Comparison of ENCODE assay signal across 1 cellular context in genomic region chr2:46847185-46847710, GRCh38.
A peak's percentile ranks its signal among the peaks of the same experiment; 100 is the strongest.
TF ChIP-seq lines count a peak whose summit lies in the region.

No MANE protein-coding gene starts in this region.

TF ChIP-seq in HepG2, 621 proteins besides CTCF, POLR2A, EP300 and RAD21 (continued from another document and continues in another):
- TF ChIP-seq PRDM15 (CRISPR knock-in tag; IDR thresholded peaks at IDR 0.05) (no peak), ZNF225 (CRISPR knock-in tag; IDR thresholded peaks at IDR 0.05) (no peak), TRIM24 (CRISPR knock-in tag; IDR thresholded peaks at IDR 0.05) (no peak), MYC (CRISPR knock-in tag; IDR thresholded peaks at IDR 0.05; ENCODE audit: borderline replicate concordance) (no peak), ZNF274 (CRISPR knock-in tag; IDR thresholded peaks at IDR 0.05) (no peak), PAF1 (CRISPR knock-in tag; IDR thresholded peaks at IDR 0.05) (no peak), HDAC1 (CRISPR knock-in tag; IDR thresholded peaks at IDR 0.05) (peak; percentile 46; the same call in 1 of the 2 replicates), ZSCAN25 (CRISPR knock-in tag; IDR thresholded peaks at IDR 0.05) (0 out of 2 replicates have a peak, but pooled peaks have one; percentile 43), HNRNPLL (IDR thresholded peaks at IDR 0.05; ENCODE audit: low read depth, low read length, poor library complexity, severe bottlenecking) (no peak), FOSL2 (CRISPR knock-in tag; IDR thresholded peaks at IDR 0.05) (peak; percentile 58), IRF2 (CRISPR knock-in tag; IDR thresholded peaks at IDR 0.05) (0 out of 2 replicates have a peak, but pooled peaks have one; percentile 31), TFDP1 (CRISPR knock-in tag; IDR thresholded peaks at IDR 0.05; ENCODE audit: borderline replicate concordance) (no peak), PHF21A (CRISPR knock-in tag; IDR thresholded peaks at IDR 0.05) (peak; percentile 95), FOXK1 (CRISPR knock-in tag; IDR thresholded peaks at IDR 0.05; ENCODE audit: borderline replicate concordance, low read depth) (no peak), ZSCAN9 (CRISPR knock-in tag; IDR thresholded peaks at IDR 0.05; ENCODE audit: borderline replicate concordance) (peak; percentile 37; the same call in 1 of the 2 replicates), IKZF5 (CRISPR knock-in tag; IDR thresholded peaks at IDR 0.05) (0 out of 2 replicates have a peak, but pooled peaks have one; percentile 55), KLF9 (CRISPR knock-in tag; IDR thresholded peaks at IDR 0.05; ENCODE audit: low read depth) (no peak), ERF (CRISPR knock-in tag; IDR thresholded peaks at IDR 0.05) (no peak), PATZ1 (CRISPR knock-in tag; IDR thresholded peaks at IDR 0.05) (0 out of 2 replicates have a peak, but pooled peaks have one; percentile 20), FOXA1 (IDR thresholded peaks at IDR 0.05) (no peak), FOXA1 (CRISPR knock-in tag; IDR thresholded peaks at IDR 0.05) (no peak), REPIN1 (CRISPR knock-in tag; IDR thresholded peaks at IDR 0.05; ENCODE audit: borderline replicate concordance, low read depth) (peak; percentile 55; the same call in 1 of the 2 replicates), TBX3 (IDR thresholded peaks at IDR 0.05; ENCODE audit: borderline replicate concordance) (no peak), TBL1XR1 (IDR thresholded peaks at IDR 0.05; ENCODE audit: borderline replicate concordance, low read length, partially characterized antibody) (no peak), TCF7 (IDR thresholded peaks at IDR 0.05; ENCODE audit: low read depth) (no peak), SOX5 (CRISPR knock-in tag; IDR thresholded peaks at IDR 0.05; ENCODE audit: borderline replicate concordance) (peak; percentile 47; the same call in 1 of the 2 replicates), GTF3A (CRISPR knock-in tag; conservative IDR thresholded peaks at IDR 0.05) (no peak), FOXA3 (CRISPR knock-in tag; IDR thresholded peaks at IDR 0.05) (peak; percentile 33; the same call in 1 of the 2 replicates), ZNF576 (CRISPR knock-in tag; IDR thresholded peaks at IDR 0.05) (no peak), NCOR1 (IDR thresholded peaks at IDR 0.05; ENCODE audit: borderline replicate concordance, low read length) (peak; percentile 39; the same call in 1 of the 2 replicates), RBFOX2 (IDR thresholded peaks at IDR 0.05; ENCODE audit: low read depth, low read length) (no peak), FOXJ3 (CRISPR knock-in tag; IDR thresholded peaks at IDR 0.05; ENCODE audit: borderline replicate concordance) (no peak), ZBTB43 (CRISPR knock-in tag; conservative IDR thresholded peaks at IDR 0.05) (no peak), SALL1 (CRISPR knock-in tag; IDR thresholded peaks at IDR 0.05) (peak; percentile 86), HNF4A (CRISPR knock-in tag; IDR thresholded peaks at IDR 0.05) (peak; percentile 78), MEF2D (CRISPR knock-in tag; IDR thresholded peaks at IDR 0.05) (no peak), ATF2 (CRISPR knock-in tag; IDR thresholded peaks at IDR 0.05) (no peak), ZKSCAN1 (IDR thresholded peaks at IDR 0.05; ENCODE audit: low read length) (no peak), HIC2 (CRISPR knock-in tag; IDR thresholded peaks at IDR 0.05; ENCODE audit: low read depth) (peak; percentile 94), XRCC5 (optimal IDR thresholded peaks at IDR 0.05; ENCODE audit: low read length) (peak; percentile 26), TERF1 (CRISPR knock-in tag; IDR thresholded peaks at IDR 0.05) (no peak), NFAT5 (CRISPR knock-in tag; IDR thresholded peaks at IDR 0.05) (no peak), ZNF558 (CRISPR knock-in tag; IDR thresholded peaks at IDR 0.05; ENCODE audit: borderline replicate concordance) (no peak)
